Comparison of ENCODE assay signal across 10 cellular contexts in the genomic region with DNA sequence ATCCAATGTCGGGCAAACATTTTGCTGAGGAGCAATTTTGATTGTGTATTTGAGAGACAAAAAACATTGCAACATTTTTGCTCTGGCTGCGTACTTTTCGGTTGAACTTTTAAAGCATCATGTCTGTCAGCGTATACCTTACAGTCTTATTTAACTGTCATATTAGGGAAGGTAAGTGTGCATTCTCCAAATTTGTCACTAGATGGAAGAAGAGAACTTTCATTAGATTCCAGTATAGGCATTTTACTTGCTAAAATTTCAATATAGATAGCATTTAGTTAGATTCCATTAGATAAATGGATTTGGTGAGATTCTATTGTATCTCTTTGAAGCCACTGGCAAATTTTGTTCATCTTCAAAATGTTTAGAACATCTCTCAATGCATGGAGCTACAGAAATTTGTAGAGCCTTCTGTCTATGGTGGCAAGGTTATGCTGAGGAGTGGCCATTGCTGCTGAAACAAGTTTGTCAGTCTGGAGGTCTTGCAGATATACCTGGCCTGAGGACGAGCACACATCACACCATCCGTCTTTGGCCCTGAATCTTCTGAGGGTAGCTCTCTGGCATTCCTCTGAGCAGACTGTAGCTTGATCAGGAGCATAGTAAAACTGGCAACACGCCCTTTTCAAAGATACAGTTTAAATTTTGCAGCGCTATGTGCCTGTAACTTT.
DNase-seq lines count a peak whose midpoint lies in the region; ATAC-seq and TF ChIP-seq lines count a peak whose summit lies in the region.
"Had no signal": no experiment of that assay in that cellular context is flagged by ENCODE, and none has a peak within 500 bp of the region (broad histone marks: within the 10 kb centered on the region; RNA-seq: fewer than 3 reads in every experiment).

No MANE protein-coding gene starts in this region.

- no CpG with 5 or more reads among the region's 8 CpGs for WGBS in trophoblast cell (ENCODE audit: extremely low coverage, insufficient coverage, insufficient read length)

- H3K4me2 ChIP-seq in trophoblast cell (ENCODE audit: low read length) = no peak overlapping the region
- H3K4me2 ChIP-seq: A549 had no signal

- no peak overlapping the region for H3K14ac ChIP-seq in trophoblast cell (ENCODE audit: low read length)

- H3K9ac ChIP-seq in trophoblast cell (ENCODE audit: low read length) = no peak overlapping the region

- H2AK5ac ChIP-seq in trophoblast cell (ENCODE audit: low read length) = no peak overlapping the region

- no peaks in the 10 kb centered on the region for H3K9me3 Mint-ChIP-seq in chondrocyte (ENCODE audit: low read depth)

- H2BK120ac ChIP-seq in trophoblast cell (ENCODE audit: insufficient read depth, low read length, poor library complexity) = no peak overlapping the region

- H3K4me3 ChIP-seq in trophoblast cell (ENCODE audit: low read depth, low read length) = no peak overlapping the region
- H3K4me3 ChIP-seq: A549 had no signal

- no peaks in the 10 kb centered on the region for H3K36me3 ChIP-seq in trophoblast cell (ENCODE audit: control insufficient read depth in 1 of 2, insufficient read depth in 2 of 2, low read length in 2 of 2)

- ATAC-seq in GM19455 (IDR thresholded peaks at IDR 0.05; ENCODE audit: unreplicated experiment) = no peak
- ATAC-seq: A549 had no signal

- peaks cover 9% of the 10 kb centered on the region for H3K27me3 Mint-ChIP-seq in chondrocyte (ENCODE audit: low read depth)
- H3K27me3 Mint-ChIP-seq: activated naive CD8-positive, alpha-beta T cell treated with anti-CD3 and anti-CD28 coated beads, Interleukin-2, amount 10 ng/mL, durations not matched to agents 7 days and 5 days had no signal

- TF ChIP-seq CTCF in chondrocyte (IDR thresholded peaks at IDR 0.05) = peak; percentile 82

- no peaks in the 10 kb centered on the region for H3K27me3 ChIP-seq in trophoblast cell (ENCODE audit: insufficient read depth, low read length)

- no peak overlapping the region for H4K8ac ChIP-seq in trophoblast cell (ENCODE audit: low read depth, low read length)

- H4K12ac ChIP-seq in trophoblast cell (ENCODE audit: low read depth, low read length) = no peak overlapping the region

- no peak overlapping the region for H3K18ac ChIP-seq in trophoblast cell (ENCODE audit: low read length)

- peaks cover 6% of the 10 kb centered on the region for H3K9me3 ChIP-seq in trophoblast cell (ENCODE audit: insufficient read depth, low read depth, low read length)
- H3K9me3 ChIP-seq: A549 had no signal

- H3K79me2 ChIP-seq in trophoblast cell (ENCODE audit: control insufficient read depth, insufficient read depth, low read length, poor library complexity) = no peaks in the 10 kb centered on the region

- H4K91ac ChIP-seq in trophoblast cell (ENCODE audit: low read depth, low read length) = peak overlapping the region; percentile 10

- H3K79me1 ChIP-seq in trophoblast cell (ENCODE audit: low read length) = no peaks in the 10 kb centered on the region

- no peaks in the 10 kb centered on the region for H3K36me3 Mint-ChIP-seq in chondrocyte (ENCODE audit: low read depth)
- H3K36me3 Mint-ChIP-seq: activated naive CD8-positive, alpha-beta T cell treated with anti-CD3 and anti-CD28 coated beads, Interleukin-2, amount 10 ng/mL, durations not matched to agents 7 days and 5 days had no signal

- H3K4ac ChIP-seq in trophoblast cell (ENCODE audit: low read depth, low read length) = no peak overlapping the region

- peak overlapping the region; percentile 57 for H2BK5ac ChIP-seq in trophoblast cell (ENCODE audit: low read depth, low read length, poor library complexity)

- no peak overlapping the region for H2BK12ac ChIP-seq in trophoblast cell (ENCODE audit: low read length)

- H3K4me3 Mint-ChIP-seq in chondrocyte (ENCODE audit: unreplicated experiment) = no peak overlapping the region
- H3K4me3 Mint-ChIP-seq: activated naive CD8-positive, alpha-beta T cell treated with anti-CD3 and anti-CD28 coated beads, Interleukin-2, amount 10 ng/mL, durations not matched to agents 7 days and 5 days had no signal

- H3K27ac ChIP-seq in trophoblast cell (ENCODE audit: low read depth, low read length) = peak overlapping the region; percentile 45
- H3K27ac ChIP-seq: A549 had no signal

- no peak overlapping the region for H2AFZ ChIP-seq in trophoblast cell (ENCODE audit: insufficient read depth, low read length, poor library complexity)

- DNase-seq in DMS 273 (lab: John Stamatoyannopoulos, UW; ENCODE audit: unreplicated experiment) = peak; percentile 11
- DNase-seq in DMS 273 treated with DMSO at 0.1 percent for 48 hours (lab: John Stamatoyannopoulos, UW) = no peak
- DNase-seq in NCI-H2227 treated with DMSO at 0.1 percent for 48 hours (lab: John Stamatoyannopoulos, UW) = peak; percentile 44
- no peak for DNase-seq in chondrocyte (ENCODE audit: low spot score)
- DNase-seq in trophoblast cell = peak in 1 of 2 donors; percentile 66
- DNase-seq in epidermal melanocyte (ENCODE audit: insufficient read length, low spot score) = no peak
- no peak for DNase-seq in activated naive CD4-positive, alpha-beta T cell treated with Interleukin-2 at 50 U/mL for 16 hours
- DNase-seq: activated naive CD8-positive, alpha-beta T cell treated with anti-CD3 and anti-CD28 coated beads, Interleukin-2, amount 10 ng/mL, durations not matched to agents 7 days and 5 days had no signal

- no peak overlapping the region for H3K27ac Mint-ChIP-seq in chondrocyte (ENCODE audit: unreplicated experiment)
- H3K27ac Mint-ChIP-seq: activated naive CD8-positive, alpha-beta T cell treated with anti-CD3 and anti-CD28 coated beads, Interleukin-2, amount 10 ng/mL, durations not matched to agents 7 days and 5 days had no signal

- no peak overlapping the region for H3K23ac ChIP-seq in trophoblast cell (ENCODE audit: low read length)

- H3K4me1 ChIP-seq in trophoblast cell (ENCODE audit: control insufficient read depth in 1 of 2, insufficient read depth in 2 of 2, low read length in 2 of 2) = peaks cover 0 to 2% of the 10 kb centered on the region in 2 experiments
- H3K4me1 ChIP-seq: A549 had no signal

- H3K4me1 Mint-ChIP-seq in chondrocyte (ENCODE audit: low read depth) = no peaks in the 10 kb centered on the region
- H3K4me1 Mint-ChIP-seq: activated naive CD8-positive, alpha-beta T cell treated with anti-CD3 and anti-CD28 coated beads, Interleukin-2, amount 10 ng/mL, durations not matched to agents 7 days and 5 days had no signal

Comparison
In these comparisons a context has a peak if more than half of its experiments do, and no peak if none do; other contexts are left out.
1. DNase-seq: peak in DMS 273 (single experiment) and NCI-H2227 treated with DMSO at 0.1 percent for 48 hours (single experiment); none in DMS 273 treated with DMSO at 0.1 percent for 48 hours (single experiment), chondrocyte (single experiment), epidermal melanocyte (single experiment) and activated naive CD4-positive, alpha-beta T cell treated with Interleukin-2 at 50 U/mL for 16 hours (single experiment).